14 cellular contexts compared by ENCODE assay signal in genomic region chr4:104727643-104728042, GRCh38.
DNase-seq lines count a peak whose midpoint lies in the region; ATAC-seq, FAIRE-seq and TF ChIP-seq lines count a peak whose summit lies in the region.
"Had no signal": no experiment of that assay in that cellular context is flagged by ENCODE, and none has a peak within 500 bp of the region (broad histone marks: within the 10 kb centered on the region; RNA-seq: fewer than 3 reads in every experiment).

No MANE protein-coding gene starts in this region.

- no peak for TF ChIP-seq CTCF in A549 (IDR thresholded peaks at IDR 0.05)
- TF ChIP-seq CTCF in HepG2 (CRISPR knock-in tag; IDR thresholded peaks at IDR 0.05): no peak

- TF ChIP-seq POLR2A in A549 (IDR thresholded peaks at IDR 0.05; ENCODE audit: low read length) (no peak), HepG2 (IDR thresholded peaks at IDR 0.05; ENCODE audit: insufficient read depth in 1 of 2, low read depth in 2 of 2, low read length in 2 of 2) (no peak)

- BruUV-seq in HepG2 (replicated peaks; lab: Mats Ljungman, UMichigan): no TSS peak

- H3K27ac ChIP-seq in A549: peak overlapping the region; percentile 72 to 82
- peak overlapping the region; percentile 54 for H3K27ac ChIP-seq in epithelial cell of prostate
- H3K27ac ChIP-seq in HepG2 (ENCODE audit: extremely low read length, insufficient read depth, low read length): peak overlapping the region; percentile 27

- H3K9me3 ChIP-seq in A549 (no peaks in the 10 kb centered on the region; the same call in 2 of the 3 replicates), HepG2 (ENCODE audit: low read length) (no peaks in the 10 kb centered on the region)

- intact Hi-C loops in HepG2 (cut with micrococcal nuclease; ENCODE audit: unreplicated experiment): no loop called here

- WGBS in A549 (ENCODE audit: missing lambda C conversion rate): 77% methylated on average over 3 of the region's 3 CpGs
- WGBS in HepG2 (ENCODE audit: low lambda C conversion rate): 4% methylated on average over 3 of the region's 3 CpGs

- H4K20me1 ChIP-seq in HepG2 (ENCODE audit: insufficient read depth, low read length): no peaks in the 10 kb centered on the region

- H2AFZ ChIP-seq in HepG2 (ENCODE audit: low read length): no peak overlapping the region
- H2AFZ ChIP-seq: GM23338 had no signal

- DNase-seq in A549 (ENCODE audit: low read depth in 1 of 2, low spot score in 1 of 2): no peak
- peak; percentile 9 for DNase-seq in HT-29 (ENCODE audit: low spot score)
- no peak for DNase-seq in epithelial cell of prostate (ENCODE audit: low read depth, low spot score)
- peak; percentile 6 for DNase-seq in HepG2 (ENCODE audit: low spot score)
- DNase-seq in hepatic stellate cell (ENCODE audit: low spot score): no peak
- DNase-seq in NCI-H2029 treated with DMSO at 0.1 percent for 48 hours (lab: John Stamatoyannopoulos, UW): no peak
- no peak for DNase-seq in Kasumi-1 (lab: John Stamatoyannopoulos, UW)
- no peak for DNase-seq in cortex of kidney (lab: John Stamatoyannopoulos, UW)
- DNase-seq: CD4-positive, alpha-beta T cell; DND-41; GDM1; H7 had no signal

- H3K4me3 ChIP-seq in A549: no peak overlapping the region
- H3K4me3 ChIP-seq in HepG2 (replicated peaks in 1 of 3; ENCODE audit: insufficient read depth in 1 of 3, low read depth in 2 of 3, low read length in 3 of 3): no peak overlapping the region
- H3K4me3 ChIP-seq: GM23338 had no signal

- POLR2A ChIA-PET in A549 (lab: Yijun Ruan, JAX) (no interaction called here), HepG2 (lab: Yijun Ruan, JAX) (no interaction called here)

- in situ Hi-C loops in HepG2 (cut with HindIII; ENCODE audit: extremely low pct_ligation_motif_present, low pct_unique_long_range_greater_than_20kb): no loop called here

- no peak overlapping the region for H3K9ac ChIP-seq in HepG2 (ENCODE audit: insufficient read depth, low read depth, low read length)

- ATAC-seq in A549 (no peak), HepG2 (peak; percentile 38; the same call in 2 of the 3 replicates)
- ATAC-seq: GM23338 had no signal

- TF ChIP-seq RAD21 in A549 (conservative IDR thresholded peaks at IDR 0.05 in 1 of 2, IDR thresholded peaks at IDR 0.05 in 1 of 2) (no peak), HepG2 (CRISPR knock-in tag; IDR thresholded peaks at IDR 0.05) (no peak)

- CTCF ChIA-PET in A549 (lab: Yijun Ruan, JAX): interaction anchor here (1.4 kb wide), 1 partner anchor 132 kb away, joined by 3 read pairs; no protein-coding TSS in a partner anchor
- CTCF ChIA-PET in HepG2 (lab: Yijun Ruan, JAX; ENCODE audit: low intra/inter-chr PET ratio, low total read pairs): no interaction called here

- FAIRE-seq in A549 (lab: Jason Lieb, UNC) (no peak), HepG2 (lab: Jason Lieb, UNC) (no peak)
- FAIRE-seq: GM12892 had no signal

- H3K4me1 ChIP-seq in A549: peaks cover 25% of the 10 kb centered on the region
- peaks cover 30% of the 10 kb centered on the region for H3K4me1 ChIP-seq in HepG2 (ENCODE audit: insufficient read depth, low read length)

- H3K36me3 ChIP-seq in HepG2 (replicated peaks in 1 of 2; ENCODE audit: control insufficient read depth in 1 of 2, insufficient read depth in 2 of 2, low read length in 2 of 2): no peaks in the 10 kb centered on the region

- H3K27me3 ChIP-seq in HepG2 (ENCODE audit: control insufficient read depth in 1 of 2, insufficient read depth in 2 of 2, low read length in 2 of 2): no peaks in the 10 kb centered on the region

- no peaks in the 10 kb centered on the region for H3K79me2 ChIP-seq in HepG2 (ENCODE audit: insufficient read depth, low read length)

- TF ChIP-seq EP300 in A549 (IDR thresholded peaks at IDR 0.05) (no peak), HepG2 (IDR thresholded peaks at IDR 0.05; ENCODE audit: low read depth in 2 of 2, low read length in 2 of 2) (no peak), HepG2 (CRISPR knock-in tag; IDR thresholded peaks at IDR 0.05; ENCODE audit: borderline replicate concordance) (no peak)

- H3K4me2 ChIP-seq in A549: peak overlapping the region; percentile 73
- peak overlapping the region; percentile 38 for H3K4me2 ChIP-seq in HepG2 (ENCODE audit: low read depth, low read length)
- H3K4me2 ChIP-seq: GM23338 had no signal

TF ChIP-seq in A549, 52 proteins besides CTCF, POLR2A, EP300 and RAD21:
- TF ChIP-seq HOXA7 (CRISPR knock-in tag; IDR thresholded peaks at IDR 0.05) (no peak), TP53 (CRISPR knock-in tag; IDR thresholded peaks at IDR 0.05) (no peak), RFX5 (IDR thresholded peaks at IDR 0.05) (no peak), ZC3H11A (IDR thresholded peaks at IDR 0.05) (no peak)
TF ChIP-seq in A549: peak in this region for 0.

TF ChIP-seq in HepG2, 621 proteins besides CTCF, POLR2A, EP300 and RAD21:
- TF ChIP-seq ZNF33A (CRISPR knock-in tag; IDR thresholded peaks at IDR 0.05; ENCODE audit: borderline replicate concordance): no peak
- TF ChIP-seq MAFF (IDR thresholded peaks at IDR 0.05; ENCODE audit: low read depth, low read length): peak; percentile 46; the same call in 1 of the 2 replicates
- TF ChIP-seq ZBTB33 (CRISPR knock-in tag; IDR thresholded peaks at IDR 0.05): no peak
- TF ChIP-seq ZNF629 (CRISPR knock-in tag; conservative IDR thresholded peaks at IDR 0.05): no peak
- TF ChIP-seq MAFK (conservative IDR thresholded peaks at IDR 0.05 in 1 of 2, IDR thresholded peaks at IDR 0.05 in 1 of 2; ENCODE audit: low read length in 2 of 2): peak; percentile 48 to 67
- TF ChIP-seq ARID3A (IDR thresholded peaks at IDR 0.05; ENCODE audit: low read depth, low read length): 0 out of 2 replicates have a peak, but pooled peaks have one; percentile 19
TF ChIP-seq in HepG2: peak in this region for 3.

Comparison
In these comparisons a context has a peak if more than half of its experiments do, and no peak if none do; other contexts are left out.
1. DNase-seq: peak in HT-29 (single experiment) and HepG2 (single experiment); none in A549 (0 of 2), epithelial cell of prostate (single experiment), hepatic stellate cell (single experiment), NCI-H2029 treated with DMSO at 0.1 percent for 48 hours (single experiment), Kasumi-1 (0 of 2) and cortex of kidney (single experiment).
2. H3K27ac ChIP-seq: peak in every context shown above with its lines; median percentile 77 in A549; 54 in epithelial cell of prostate; 27 in HepG2.
3. Of the 38 proteins assayed by ChIP-seq in both HepG2 and A549: peak only in HepG2: MAFK; only in A549: none; in both: none; in neither: 37.